Comparison of ENCODE assay signal across 20 cellular contexts in the genomic region with DNA sequence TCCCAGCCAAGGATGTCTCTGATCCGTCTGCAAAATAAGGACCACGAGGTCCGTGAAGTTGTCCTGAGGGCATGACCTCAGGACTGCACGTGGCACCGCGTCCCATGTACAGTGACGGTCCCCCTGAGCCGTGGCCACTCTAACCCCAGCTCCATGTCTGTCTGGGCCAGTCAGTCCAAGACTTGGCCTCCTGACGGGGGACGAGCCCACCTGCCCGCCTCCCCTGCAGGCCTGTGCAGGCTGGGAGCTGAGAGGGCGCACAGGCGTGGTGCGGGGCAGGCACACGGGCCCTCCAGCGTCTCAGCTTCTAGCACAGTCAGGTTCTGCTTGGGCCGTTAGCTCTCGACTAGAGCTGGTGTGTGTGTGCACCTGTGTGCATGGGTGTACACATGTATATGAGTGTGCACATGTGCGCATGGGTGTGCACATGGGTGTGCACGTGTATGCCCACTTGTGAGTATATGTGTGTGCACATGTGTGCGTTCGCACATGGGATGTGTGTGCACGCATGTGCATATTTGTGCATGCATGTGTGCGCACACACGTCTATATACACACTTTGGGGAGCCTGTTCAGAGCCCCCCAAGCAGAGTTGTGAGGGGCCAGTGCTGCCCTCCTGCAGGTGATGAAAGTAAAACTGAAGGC.
DNase-seq lines count a peak whose midpoint lies in the region; ATAC-seq and TF ChIP-seq lines count a peak whose summit lies in the region.
"Had no signal": no experiment of that assay in that cellular context is flagged by ENCODE, and none has a peak within 500 bp of the region (broad histone marks: within the 10 kb centered on the region; RNA-seq: fewer than 3 reads in every experiment).

No MANE protein-coding gene starts in this region.

- H3K4me1 Mint-ChIP-seq in chondrocyte (ENCODE audit: low read depth), result peaks cover 8% of the 10 kb centered on the region
- H3K4me1 Mint-ChIP-seq: CD4-positive, CD25-positive, alpha-beta regulatory T cell had no signal

- H3K4me2 ChIP-seq in osteoblast (ENCODE audit: insufficient read depth, low read length), result no peak overlapping the region

- intact Hi-C loops in aorta (cut with DNase I), result no loop called here

- H3K4me1 ChIP-seq in osteoblast (ENCODE audit: insufficient read depth, low read length) (peaks cover 2% of the 10 kb centered on the region), aorta (ENCODE audit: control insufficient read depth in 1 of 2, insufficient read depth in 2 of 2, low read length in 2 of 2) (no peaks in the 10 kb centered on the region)
- H3K4me1 ChIP-seq: Caco-2, HAP-1 had no signal

- peak; percentile 11 for DNase-seq in activated CD8-positive, alpha-beta memory T cell treated with anti-CD3 and anti-CD28 coated beads, Interleukin-2, amount 50 U/mL, for 4 hours
- no peak for DNase-seq in activated CD8-positive, alpha-beta memory T cell treated with anti-CD3 and anti-CD28 coated beads, Interleukin-2, amount 50 U/mL, for 48 hours
- DNase-seq in chondrocyte (ENCODE audit: low spot score) (peak; percentile 89), osteoblast (ENCODE audit: insufficient read length, low spot score, missing footprints) (peak; percentile 62), aorta (peak; percentile 29 to 63), GM13976 (ENCODE audit: low spot score) (no peak), NCI-H446 (lab: John Stamatoyannopoulos, UW) (no peak)
- DNase-seq: CD4-positive, CD25-positive, alpha-beta regulatory T cell; MV-4-11; NCI-H1694 treated with DMSO at 0.1 percent for 48 hours; NCI-H2107; NCI-H510A treated with DMSO at 0.1 percent for 48 hours; PC-3; SJCRH30 had no signal

- no peak overlapping the region for H3K4me3 Mint-ChIP-seq in chondrocyte (ENCODE audit: unreplicated experiment)
- H3K4me3 Mint-ChIP-seq: CD4-positive, CD25-positive, alpha-beta regulatory T cell had no signal

- ATAC-seq in aorta (ENCODE audit: low FRiP score) (no peak), HG03039 (IDR thresholded peaks at IDR 0.05; ENCODE audit: unreplicated experiment) (no peak)
- ATAC-seq: K562, PC-3 had no signal

- H3K36me3 ChIP-seq in osteoblast (ENCODE audit: insufficient read depth, low read length) (no peaks in the 10 kb centered on the region), aorta (ENCODE audit: control insufficient read depth in 1 of 2, insufficient read depth in 2 of 2, low read length in 1 of 2) (no peaks in the 10 kb centered on the region)
- H3K36me3 ChIP-seq: HAP-1, SJCRH30 had no signal

- H3K27me3 ChIP-seq in osteoblast (ENCODE audit: insufficient read depth, low read length), result no peaks in the 10 kb centered on the region
- no peaks in the 10 kb centered on the region for H3K27me3 ChIP-seq in aorta (ENCODE audit: control insufficient read depth in 1 of 2, insufficient read depth in 2 of 2, low read length in 1 of 2)

- H3K36me3 Mint-ChIP-seq in chondrocyte (ENCODE audit: low read depth), result no peaks in the 10 kb centered on the region
- H3K36me3 Mint-ChIP-seq: CD4-positive, CD25-positive, alpha-beta regulatory T cell had no signal

- H3K4me3 ChIP-seq in osteoblast (ENCODE audit: insufficient read depth, low read length) (no peak overlapping the region), aorta (ENCODE audit: low read length in 2 of 2) (no peak overlapping the region)
- H3K4me3 ChIP-seq: HAP-1, K562, SJCRH30 had no signal

- H4K20me1 ChIP-seq in osteoblast (ENCODE audit: insufficient read depth, low read length), result no peaks in the 10 kb centered on the region

- peaks cover 15% of the 10 kb centered on the region for H3K27me3 Mint-ChIP-seq in chondrocyte (ENCODE audit: low read depth)
- H3K27me3 Mint-ChIP-seq: CD4-positive, CD25-positive, alpha-beta regulatory T cell had no signal

- no peak overlapping the region for H2AFZ ChIP-seq in osteoblast (ENCODE audit: low read length)

- H3K9me3 ChIP-seq in osteoblast (ENCODE audit: low read depth, low read length), result no peaks in the 10 kb centered on the region
- no peaks in the 10 kb centered on the region for H3K9me3 ChIP-seq in aorta (ENCODE audit: control insufficient read depth, low read length)
- H3K9me3 ChIP-seq: Caco-2, HAP-1, SJCRH30 had no signal

- H3K9me3 Mint-ChIP-seq in chondrocyte (ENCODE audit: low read depth), result no peaks in the 10 kb centered on the region
- H3K9me3 Mint-ChIP-seq: CD4-positive, CD25-positive, alpha-beta regulatory T cell had no signal

- TF ChIP-seq CTCF in chondrocyte (IDR thresholded peaks at IDR 0.05), result no peak
- TF ChIP-seq CTCF in osteoblast (IDR thresholded peaks at IDR 0.05; ENCODE audit: extremely low read depth, low read depth, low read length), result no peak
- no peak for TF ChIP-seq CTCF in GM13976 (IDR thresholded peaks at IDR 0.05; ENCODE audit: borderline replicate concordance, control extremely low read depth, extremely low read depth, insufficient read depth, missing control alignments)

- 90 to 92% methylated on average over 25 of the region's 25 CpGs for WGBS in aorta, 2 donors

- H3K79me2 ChIP-seq in osteoblast (ENCODE audit: insufficient read depth, low read length), result no peaks in the 10 kb centered on the region

- H3K27ac ChIP-seq in osteoblast (ENCODE audit: low read depth, low read length) (no peak overlapping the region), aorta (ENCODE audit: low read depth in 1 of 2, low read length in 2 of 2) (no peak overlapping the region)
- H3K27ac ChIP-seq: 22Rv1, RWPE1, SJCRH30 had no signal

- in situ Hi-C loops in GM13976 (cut with MboI; ENCODE audit: low sequenced_read_pairs, unreplicated experiment), result no loop called here

- H3K27ac Mint-ChIP-seq in chondrocyte (ENCODE audit: unreplicated experiment), result no peak overlapping the region
- H3K27ac Mint-ChIP-seq: CD4-positive, CD25-positive, alpha-beta regulatory T cell had no signal

Comparison
In these comparisons a context has a peak if more than half of its experiments do, and no peak if none do; other contexts are left out.
1. DNase-seq: peak in activated CD8-positive, alpha-beta memory T cell treated with anti-CD3 and anti-CD28 coated beads, Interleukin-2, amount 50 U/mL, for 4 hours (single experiment), chondrocyte (single experiment), osteoblast (single experiment) and aorta (2 of 2); none in activated CD8-positive, alpha-beta memory T cell treated with anti-CD3 and anti-CD28 coated beads, Interleukin-2, amount 50 U/mL, for 48 hours (single experiment), GM13976 (single experiment) and NCI-H446 (0 of 2).